8 cellular contexts compared by ENCODE assay signal in the genomic region with DNA sequence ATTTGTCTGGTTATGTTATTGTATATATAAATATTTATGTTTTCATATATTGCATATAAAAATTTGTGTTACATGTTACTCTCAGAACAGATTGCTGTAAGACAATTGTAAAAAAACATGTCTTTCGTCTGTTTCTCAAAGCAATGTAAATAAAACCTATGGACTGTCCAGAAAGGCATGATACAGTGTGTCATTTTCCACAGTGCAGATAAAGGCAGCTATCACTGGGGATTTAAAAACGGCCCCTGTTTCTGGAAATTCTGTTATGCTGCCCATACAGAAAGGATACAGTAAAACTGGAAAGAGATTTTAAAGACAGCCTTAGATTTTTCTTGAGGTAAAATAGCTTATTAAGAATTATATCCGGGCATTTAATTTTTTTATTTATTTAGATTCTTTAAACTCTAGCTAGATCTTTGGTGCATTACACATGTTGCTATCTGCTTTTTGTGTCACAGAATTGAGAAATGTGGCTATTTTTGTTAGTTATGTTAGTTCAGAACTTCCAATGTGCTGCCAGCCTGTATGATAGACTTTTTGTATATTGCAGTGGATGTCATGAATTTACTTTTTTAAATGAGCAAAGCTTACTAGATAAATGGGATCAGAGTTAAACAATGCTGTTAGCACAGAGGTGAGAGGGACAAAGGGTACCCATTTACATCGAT. TPM values are rescaled to one million over a fixed set of nuclear protein-coding genes. Genes with fewer than 3 reads are reported as not detected.
DNase-seq lines count a peak whose midpoint lies in the region; ATAC-seq, FAIRE-seq and TF ChIP-seq lines count a peak whose summit lies in the region.

No MANE protein-coding gene starts in this region.

- no peak for ATAC-seq in GM21723 (IDR thresholded peaks at IDR 0.05; ENCODE audit: unreplicated experiment)

- peak; percentile 11 for FAIRE-seq in TTC549 (lab: Jason Lieb, UNC)

- H3K79me2 ChIP-seq in ACC112 (ENCODE audit: control insufficient read depth, insufficient read depth, low read length, unreplicated experiment) (peaks cover 49% of the 10 kb centered on the region), parathyroid adenoma (peaks cover 17% of the 10 kb centered on the region)

- H3K27me3 ChIP-seq in ACC112 (ENCODE audit: insufficient read depth, low read length) (no peaks in the 10 kb centered on the region), HAP-1 (ENCODE audit: low read depth) (no peaks in the 10 kb centered on the region), parathyroid adenoma (ENCODE audit: control insufficient read depth, insufficient read depth, low read length) (no peaks in the 10 kb centered on the region)

- no peak overlapping the region for H3K9ac ChIP-seq in parathyroid adenoma

- in situ Hi-C loops in HAP-1 (cut with MboI; ENCODE audit: low sequenced_read_pairs) (no loop called here), GM13977 (cut with MboI; ENCODE audit: low pct_unique_long_range_greater_than_20kb, low sequenced_read_pairs, unreplicated experiment) (no loop called here)

- peak overlapping the region; percentile 96 for H3K4me2 ChIP-seq in parathyroid adenoma (ENCODE audit: low read length)

- H3K4me3 ChIP-seq in ACC112 (ENCODE audit: low read depth, low read length), result peak overlapping the region; percentile 94
- H3K4me3 ChIP-seq in HAP-1, result peak overlapping the region; percentile 72
- H3K4me3 ChIP-seq in parathyroid adenoma (ENCODE audit: low read depth, low read length), result peak overlapping the region; percentile 97

- H3K4me1 ChIP-seq in ACC112 (ENCODE audit: control insufficient read depth, insufficient read depth, low read length, unreplicated experiment) (peaks cover 10% of the 10 kb centered on the region), HAP-1 (peaks cover 21% of the 10 kb centered on the region), parathyroid adenoma (peaks cover 4% of the 10 kb centered on the region)

- DNase-seq in HAP-1 (ENCODE audit: low spot score in 2 of 2), result peak in 1 of 2 experiments; percentile 49
- peak; percentile 6 for DNase-seq in fibroblast of gingiva (ENCODE audit: low read depth)
- DNase-seq in GM13977 (ENCODE audit: low spot score), result no peak
- DNase-seq in occipital lobe (lab: John Stamatoyannopoulos, UW), result no peak

- H3K36me3 ChIP-seq in ACC112 (ENCODE audit: insufficient read depth, low read length) (no peaks in the 10 kb centered on the region), HAP-1 (replicated peaks) (no peaks in the 10 kb centered on the region; the same call in 1 of the 2 replicates), parathyroid adenoma (ENCODE audit: control insufficient read depth, insufficient read depth, low read length) (no peaks in the 10 kb centered on the region)

- H2AFZ ChIP-seq in ACC112 (ENCODE audit: low read length, unreplicated experiment), result no peak overlapping the region
- H2AFZ ChIP-seq in parathyroid adenoma, result peak overlapping the region; percentile 98

- peak overlapping the region; percentile 91 for H3K27ac ChIP-seq in ACC112 (ENCODE audit: low read depth, low read length)
- H3K27ac ChIP-seq in parathyroid adenoma, result peak overlapping the region; percentile 99

- TF ChIP-seq CTCF in parathyroid adenoma (IDR thresholded peaks at IDR 0.05) (no peak), GM13977 (IDR thresholded peaks at IDR 0.05; ENCODE audit: extremely low read depth, insufficient read depth, missing control alignments) (no peak)

- H3K9me3 ChIP-seq in HAP-1 (no peaks in the 10 kb centered on the region), parathyroid adenoma (ENCODE audit: control insufficient read depth, low read length) (no peaks in the 10 kb centered on the region)

RNA-seq across cellular contexts. Expression of a gene that starts 0.8 kb away (rescaled TPM):
- total RNA-seq in occipital lobe, result 25.4 TPM
